In the genomic region with DNA sequence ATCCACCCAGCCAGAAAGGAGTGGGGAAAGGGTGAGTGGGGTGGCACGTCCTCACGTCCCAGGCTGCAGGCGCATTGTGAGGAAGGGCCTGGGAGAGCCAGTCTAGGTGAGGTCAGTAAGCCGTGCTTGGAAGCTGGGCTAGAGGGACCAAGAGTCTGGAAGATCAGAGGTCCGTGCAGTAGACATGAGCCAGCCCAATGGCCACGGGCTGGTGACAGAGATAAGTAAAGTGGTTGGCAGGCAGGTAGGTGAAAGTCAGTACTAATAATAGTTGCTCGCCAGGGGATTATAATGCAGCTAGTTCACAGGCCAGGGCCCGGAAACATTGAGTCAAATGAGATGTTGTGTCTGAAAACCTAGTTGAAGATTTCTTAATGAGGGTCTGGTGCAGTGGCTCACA, we compare ENCODE assay signal across 19 cellular contexts.
DNase-seq lines count a peak whose midpoint lies in the region; ATAC-seq, FAIRE-seq and TF ChIP-seq lines count a peak whose summit lies in the region.
"Had no signal": no experiment of that assay in that cellular context is flagged by ENCODE, and none has a peak within 500 bp of the region (broad histone marks: within the 10 kb centered on the region; RNA-seq: fewer than 3 reads in every experiment).

No MANE protein-coding gene starts in this region.

- H3K27me3 ChIP-seq in left ventricle myocardium inferior (ENCODE audit: low read depth) (no peaks in the 10 kb centered on the region), H1 (replicated peaks in 1 of 4; ENCODE audit: control insufficient read depth in 3 of 4, extremely low read depth in 1 of 4, insufficient read depth in 3 of 4, low read length in 3 of 4) (no peaks in the 10 kb centered on the region), gastroesophageal sphincter (no peaks in the 10 kb centered on the region)

- H3K9me3 ChIP-seq in left ventricle myocardium inferior (replicated peaks) (no peaks in the 10 kb centered on the region), H1 (ENCODE audit: insufficient read depth in 2 of 2, low read depth in 1 of 2, low read length in 1 of 2) (no peaks in the 10 kb centered on the region), gastroesophageal sphincter (no peaks in the 10 kb centered on the region)
- H3K9me3 ChIP-seq: A549, Caco-2 had no signal

- no peak overlapping the region for H3K14ac ChIP-seq in H1 (ENCODE audit: insufficient read length)

- H4K20me1 ChIP-seq in H1 (replicated peaks in 1 of 2; ENCODE audit: control insufficient read depth in 1 of 2, insufficient read depth in 2 of 2, low read length in 2 of 2): no peaks in the 10 kb centered on the region

- H3K4me3 ChIP-seq in left ventricle myocardium inferior: no peak overlapping the region
- no peak overlapping the region for H3K4me3 ChIP-seq in H1 (ENCODE audit: extremely low read depth in 1 of 4, insufficient read depth in 2 of 4, low read depth in 3 of 4, low read length in 4 of 4)
- H3K4me3 ChIP-seq in gastroesophageal sphincter: no peak overlapping the region
- H3K4me3 ChIP-seq: A549 had no signal

- H3K9ac ChIP-seq in H1 (replicated peaks in 1 of 4; ENCODE audit: extremely low read depth in 1 of 4, low read depth in 3 of 4, low read length in 3 of 4): no peak overlapping the region

- H3K9me3 Mint-ChIP-seq in nephron progenitor cell (peaks cover 9% of the 10 kb centered on the region), progenitor cell of endocrine pancreas (ENCODE audit: low read depth) (no peaks in the 10 kb centered on the region)
- H3K9me3 Mint-ChIP-seq: CD4-positive, alpha-beta T cell had no signal

- POLR2A ChIA-PET in H1 (lab: Charles Lee; ENCODE audit: partially characterized antibody): no interaction called here

- no peak overlapping the region for H2BK120ac ChIP-seq in H1 (replicated peaks; ENCODE audit: low read depth, low read length)

- H3K56ac ChIP-seq in H1 (replicated peaks; ENCODE audit: insufficient read length, low read depth, low read length): no peak overlapping the region

- DNase-seq in Right ventricle myocardium inferior (ENCODE audit: missing footprints) (no peak), left ventricle myocardium inferior (no peak), H1 (ENCODE audit: low read depth in 1 of 2, low spot score in 2 of 2) (no peak), nephron progenitor cell (no peak), progenitor cell of endocrine pancreas (ENCODE audit: low spot score, unreplicated experiment) (no peak), mesenteric fat pad (ENCODE audit: low spot score) (no peak)
- DNase-seq: AML-193; Caco-2; CD4-positive, alpha-beta T cell; GOT3; H9 had no signal

- H2BK5ac ChIP-seq in H1 (ENCODE audit: low read depth, low read length): no peak overlapping the region

- H3K27ac ChIP-seq in left ventricle myocardium inferior (replicated peaks): no peak overlapping the region
- H3K27ac ChIP-seq in H1 (ENCODE audit: low read depth, low read length): no peak overlapping the region
- H3K27ac ChIP-seq in gastroesophageal sphincter: no peak overlapping the region
- H3K27ac ChIP-seq: 22Rv1, A549, C4-2B had no signal

- H2AFZ ChIP-seq in H1 (ENCODE audit: low read length): no peak overlapping the region

- peak overlapping the region; percentile 65; the same call in 1 of the 2 replicates for H3K18ac ChIP-seq in H1 (ENCODE audit: extremely low read depth, low read length)

- CTCF ChIA-PET in H1 (lab: Charles Lee; ENCODE audit: partially characterized antibody): no interaction called here

- peak; percentile 38 for ATAC-seq in Right ventricle myocardium inferior
- no peak for ATAC-seq in gastroesophageal sphincter
- ATAC-seq: A549 had no signal

- no peak for TF ChIP-seq POLR2A in H1 (IDR thresholded peaks at IDR 0.05; ENCODE audit: control extremely low read depth in 1 of 2, low read depth in 2 of 2, low read length in 2 of 2)
- no peak for TF ChIP-seq POLR2A in gastroesophageal sphincter (IDR thresholded peaks at IDR 0.05)

- TF ChIP-seq CTCF in left ventricle myocardium inferior (IDR thresholded peaks at IDR 0.05; ENCODE audit: borderline replicate concordance) (no peak), H1 (IDR thresholded peaks at IDR 0.05; ENCODE audit: control extremely low read depth in 1 of 3, insufficient read depth in 1 of 3, low read depth in 1 of 3, low read length in 3 of 3) (no peak), nephron progenitor cell (IDR thresholded peaks at IDR 0.05) (no peak), progenitor cell of endocrine pancreas (IDR thresholded peaks at IDR 0.05; ENCODE audit: unreplicated experiment) (no peak), gastroesophageal sphincter (IDR thresholded peaks at IDR 0.05) (no peak)

- H3K23me2 ChIP-seq in H1 (ENCODE audit: low read depth, low read length): no peaks in the 10 kb centered on the region

- no peak overlapping the region for H4K5ac ChIP-seq in H1 (ENCODE audit: insufficient read length, low read depth, low read length)

- H3K4ac ChIP-seq in H1 (replicated peaks; ENCODE audit: insufficient read length, low read depth, low read length): no peak overlapping the region

- H3K27ac Mint-ChIP-seq in nephron progenitor cell: peak overlapping the region; percentile 46
- H3K27ac Mint-ChIP-seq in progenitor cell of endocrine pancreas: peak overlapping the region; percentile 53
- H3K27ac Mint-ChIP-seq: CD4-positive, alpha-beta T cell; H9 had no signal

- H2AK5ac ChIP-seq in H1 (ENCODE audit: low read depth, low read length): no peak overlapping the region

- H3K36me3 Mint-ChIP-seq in nephron progenitor cell (ENCODE audit: low read depth) (peaks cover 28% of the 10 kb centered on the region), progenitor cell of endocrine pancreas (ENCODE audit: insufficient read depth) (peaks cover 1% of the 10 kb centered on the region)

- no peak overlapping the region for H2BK12ac ChIP-seq in H1 (ENCODE audit: low read depth, low read length)

- no peak overlapping the region for H3K4me2 ChIP-seq in H1 (ENCODE audit: insufficient read depth in 1 of 2, low read depth in 2 of 2, low read length in 2 of 2)
- H3K4me2 ChIP-seq: A549 had no signal

- H3K36me3 ChIP-seq in left ventricle myocardium inferior (peaks cover 6% of the 10 kb centered on the region), H1 (ENCODE audit: control insufficient read depth in 2 of 4, insufficient read depth in 4 of 4, low read length in 3 of 4) (no peaks in the 10 kb centered on the region), gastroesophageal sphincter (peaks cover 0 to 45% of the 10 kb centered on the region in 2 donors)

- no peak overlapping the region for H3K23ac ChIP-seq in H1 (ENCODE audit: insufficient read length)

- no peak for TF ChIP-seq EP300 in H1 (IDR thresholded peaks at IDR 0.05; ENCODE audit: borderline replicate concordance in 1 of 2, low read depth in 2 of 2, low read length in 2 of 2)
- TF ChIP-seq EP300 in gastroesophageal sphincter (IDR thresholded peaks at IDR 0.05): no peak

- H3K79me1 ChIP-seq in H1 (ENCODE audit: low read depth, low read length): no peaks in the 10 kb centered on the region

- no peak overlapping the region for H2BK20ac ChIP-seq in H1 (ENCODE audit: low read length)

- no peaks in the 10 kb centered on the region; a peak in 1 of 4 replicates for H3K79me2 ChIP-seq in H1 (ENCODE audit: control insufficient read depth in 1 of 2, insufficient read depth in 2 of 2, low read length in 2 of 2)

- intact Hi-C loops in Right ventricle myocardium inferior (cut with DNase I) (no loop called here), left ventricle myocardium inferior (cut with micrococcal nuclease) (no loop called here)

- H3K4me1 ChIP-seq in left ventricle myocardium inferior (peaks cover 9% of the 10 kb centered on the region), H1 (replicated peaks in 1 of 4; ENCODE audit: control insufficient read depth in 3 of 4, insufficient read depth in 4 of 4, low read length in 3 of 4) (peaks cover 0 to 4% (median 0%) of the 10 kb centered on the region in 4 experiments; a peak in 2 of 7 replicates), gastroesophageal sphincter (no peaks in the 10 kb centered on the region)
- H3K4me1 ChIP-seq: A549, Caco-2 had no signal

- no peak for TF ChIP-seq RAD21 in H1 (IDR thresholded peaks at IDR 0.05 in 1 of 2, conservative IDR thresholded peaks at IDR 0.05 in 1 of 2; ENCODE audit: low read depth in 2 of 2, low read length in 2 of 2)

- no peak for FAIRE-seq in H1 (lab: Jason Lieb, UNC)
- FAIRE-seq: A549, D721Med, G401.6, GM12891, GM18507 had no signal

- no peaks in the 10 kb centered on the region for H3K4me1 Mint-ChIP-seq in nephron progenitor cell
- H3K4me1 Mint-ChIP-seq in progenitor cell of endocrine pancreas (ENCODE audit: low read depth): no peaks in the 10 kb centered on the region

- H4K8ac ChIP-seq in H1 (ENCODE audit: extremely low read depth, insufficient read depth, low read length): no peak overlapping the region

- H4K91ac ChIP-seq in H1 (replicated peaks; ENCODE audit: insufficient read length, low read length): no peak overlapping the region

- H3K27me3 Mint-ChIP-seq in nephron progenitor cell (ENCODE audit: low read depth, poor library complexity): peaks cover 5% of the 10 kb centered on the region
- no peaks in the 10 kb centered on the region for H3K27me3 Mint-ChIP-seq in progenitor cell of endocrine pancreas

- H2BK15ac ChIP-seq in H1 (ENCODE audit: low read length): no peak overlapping the region

- H3K4me3 Mint-ChIP-seq in nephron progenitor cell (no peak overlapping the region), progenitor cell of endocrine pancreas (ENCODE audit: low read depth) (no peak overlapping the region)
- H3K4me3 Mint-ChIP-seq: CD4-positive, alpha-beta T cell; H9 had no signal

- WGBS in H1 (ENCODE audit: extremely low coverage in 1 of 2, insufficient coverage in 1 of 2, insufficient read length in 1 of 2, insufficient replicate concordance in 2 of 2, low coverage in 1 of 2, low lambda C conversion rate in 2 of 2, missing lambda C conversion rate in 1 of 2), 2 experiments: 75% methylated on average over 8 of the region's 8 CpGs; no CpG with 5 or more reads in 1 of the 2 experiments
- 85 to 100% methylated on average over 2 to 8 of the region's 8 CpGs for WGBS in gastroesophageal sphincter (ENCODE audit: low coverage in 1 of 2), 2 donors

TF ChIP-seq in H1, 55 proteins besides CTCF, POLR2A, EP300 and RAD21 (continues in another document):
- no peak for TF ChIP-seq SIX5 (IDR thresholded peaks at IDR 0.05; ENCODE audit: low read depth, low read length)
- TF ChIP-seq POLR2AphosphoS5 (IDR thresholded peaks at IDR 0.05; ENCODE audit: low read depth, low read length): no peak
- TF ChIP-seq SP1 (IDR thresholded peaks at IDR 0.05; ENCODE audit: low read depth, low read length): no peak
- no peak for TF ChIP-seq CBX8 (IDR thresholded peaks at IDR 0.05; ENCODE audit: borderline replicate concordance, low read depth, low read length)
- no peak for TF ChIP-seq CHD2 (IDR thresholded peaks at IDR 0.05; ENCODE audit: low read length)
- no peak for TF ChIP-seq KDM5A (IDR thresholded peaks at IDR 0.05; ENCODE audit: low read length)
- no peak for TF ChIP-seq KDM4A (IDR thresholded peaks at IDR 0.05; ENCODE audit: low read depth, low read length, severe bottlenecking)
- no peak for TF ChIP-seq TAF1 (IDR thresholded peaks at IDR 0.05; ENCODE audit: low read depth, low read length)
- no peak for TF ChIP-seq HDAC6 (IDR thresholded peaks at IDR 0.05; ENCODE audit: low read depth, low read length)
- no peak for TF ChIP-seq SIN3A (conservative IDR thresholded peaks at IDR 0.05 in 1 of 2, IDR thresholded peaks at IDR 0.05 in 1 of 2; ENCODE audit: low read depth in 1 of 2, low read length in 2 of 2)
